1 cellular context compared by ENCODE assay signal in genomic region chr7:149830527-149830926, GRCh38. TPM values are rescaled to one million over a fixed set of nuclear protein-coding genes. Genes with fewer than 3 reads are reported as not detected.
"Had no signal": no experiment of that assay in that cellular context is flagged by ENCODE, and none has a peak within 500 bp of the region (broad histone marks: within the 10 kb centered on the region; RNA-seq: fewer than 3 reads in every experiment).

No MANE protein-coding gene starts in this region.

RNA-seq across cellular contexts. Expression of gene ZNF467, which starts 57.1 kb away (rescaled TPM):
- total RNA-seq: GM12878 had no signal
